8 cellular contexts compared by ENCODE assay signal in the genomic region with DNA sequence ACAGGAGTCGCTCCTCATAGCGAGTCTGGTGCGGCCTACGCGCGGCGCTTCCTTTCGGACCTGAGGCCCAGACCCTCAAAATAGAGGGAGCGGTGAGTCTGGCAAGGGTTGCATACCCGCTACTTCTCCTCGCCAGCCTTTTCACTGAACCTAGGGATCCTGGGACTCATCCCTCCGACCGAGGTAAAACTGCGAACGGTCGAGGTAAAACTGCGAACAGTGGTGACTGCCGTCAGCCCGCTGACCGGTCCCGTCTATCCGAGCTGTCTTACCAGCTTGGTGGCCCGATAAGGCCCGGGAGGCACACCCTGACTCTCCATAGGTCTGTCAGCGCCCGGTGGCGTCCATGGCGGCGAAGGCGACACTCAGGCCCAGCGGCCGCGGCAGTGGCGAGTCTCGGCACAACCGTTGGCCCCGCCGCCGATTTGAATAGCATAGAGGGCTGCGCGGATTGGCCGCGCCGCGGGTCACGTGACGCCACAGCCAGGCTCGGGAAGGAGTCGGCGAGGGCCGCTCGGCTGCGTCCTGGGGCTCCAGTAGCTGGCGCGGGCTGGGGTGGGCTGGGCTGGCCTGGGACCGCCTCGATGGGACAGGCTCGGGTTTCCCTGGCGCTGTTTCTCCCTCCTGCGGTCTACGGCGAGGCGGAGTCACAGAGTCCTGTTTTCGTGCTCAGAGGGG. TPM values are rescaled to one million over a fixed set of nuclear protein-coding genes. Genes with fewer than 3 reads are reported as not detected.
DNase-seq lines count a peak whose midpoint lies in the region; ATAC-seq and TF ChIP-seq lines count a peak whose summit lies in the region.

A gene with protein sequence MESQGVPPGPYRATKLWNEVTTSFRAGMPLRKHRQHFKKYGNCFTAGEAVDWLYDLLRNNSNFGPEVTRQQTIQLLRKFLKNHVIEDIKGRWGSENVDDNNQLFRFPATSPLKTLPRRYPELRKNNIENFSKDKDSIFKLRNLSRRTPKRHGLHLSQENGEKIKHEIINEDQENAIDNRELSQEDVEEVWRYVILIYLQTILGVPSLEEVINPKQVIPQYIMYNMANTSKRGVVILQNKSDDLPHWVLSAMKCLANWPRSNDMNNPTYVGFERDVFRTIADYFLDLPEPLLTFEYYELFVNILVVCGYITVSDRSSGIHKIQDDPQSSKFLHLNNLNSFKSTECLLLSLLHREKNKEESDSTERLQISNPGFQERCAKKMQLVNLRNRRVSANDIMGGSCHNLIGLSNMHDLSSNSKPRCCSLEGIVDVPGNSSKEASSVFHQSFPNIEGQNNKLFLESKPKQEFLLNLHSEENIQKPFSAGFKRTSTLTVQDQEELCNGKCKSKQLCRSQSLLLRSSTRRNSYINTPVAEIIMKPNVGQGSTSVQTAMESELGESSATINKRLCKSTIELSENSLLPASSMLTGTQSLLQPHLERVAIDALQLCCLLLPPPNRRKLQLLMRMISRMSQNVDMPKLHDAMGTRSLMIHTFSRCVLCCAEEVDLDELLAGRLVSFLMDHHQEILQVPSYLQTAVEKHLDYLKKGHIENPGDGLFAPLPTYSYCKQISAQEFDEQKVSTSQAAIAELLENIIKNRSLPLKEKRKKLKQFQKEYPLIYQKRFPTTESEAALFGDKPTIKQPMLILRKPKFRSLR (minus strand): TSS at position 403 of the 678 bp plus-strand sequence. CDS start 83 bp downstream, at position 320.

- no peaks in the 10 kb centered on the region for H3K27me3 ChIP-seq in SU-DHL-6 (ENCODE audit: low read length)
- no peaks in the 10 kb centered on the region for H3K27me3 ChIP-seq in heart left ventricle
- H3K27me3 ChIP-seq in upper lobe of right lung, result no peaks in the 10 kb centered on the region

- no peaks in the 10 kb centered on the region for H3K9me2 ChIP-seq in SU-DHL-6 (replicated peaks; ENCODE audit: insufficient read depth, low read length)

- H3K36me3 ChIP-seq in SU-DHL-6 (ENCODE audit: low read length), result peaks cover 13% of the 10 kb centered on the region; the same call in 1 of the 2 replicates
- no peaks in the 10 kb centered on the region for H3K36me3 ChIP-seq in heart left ventricle
- no peaks in the 10 kb centered on the region for H3K36me3 ChIP-seq in upper lobe of right lung

- H3K4me1 ChIP-seq in heart left ventricle (peaks cover 4 to 17% (median 11%) of the 10 kb centered on the region in 12 donors), upper lobe of right lung (peaks cover 13% of the 10 kb centered on the region)

- peaks cover 48% of the 10 kb centered on the region for H3K79me2 ChIP-seq in SU-DHL-6 (ENCODE audit: insufficient read depth, low read length)

- 0 to 2% (median 1%) methylated on average over 35 to 64 of the region's 64 CpGs for WGBS in heart left ventricle, 4 donors

- ATAC-seq in HG02610 (IDR thresholded peaks at IDR 0.05; ENCODE audit: unreplicated experiment), result peak; percentile 98
- peak; percentile 100 for ATAC-seq in heart left ventricle
- peak; percentile 100 for ATAC-seq in upper lobe of right lung

- peak within 1 kb of the TSS; percentile 84 for H3K9ac ChIP-seq in SU-DHL-6 (ENCODE audit: low read length)

- no peak for TF ChIP-seq POLR2A in heart left ventricle (IDR thresholded peaks at IDR 0.05)

- no peaks in the 10 kb centered on the region for H4K20me1 ChIP-seq in SU-DHL-6 (ENCODE audit: low read depth, low read length)

- H3K27ac ChIP-seq in SU-DHL-6 (ENCODE audit: low read depth, low read length) (peak within 1 kb of the TSS; percentile 65), heart left ventricle (peak within 1 kb of the TSS in 1 of 12 donors; percentile 19), upper lobe of right lung (no peak within 1 kb of the TSS)

- DNase-seq in GM10266 (ENCODE audit: extremely low spot score) (peak; percentile 89), NCI-H1092 treated with DMSO at 0.1 percent for 48 hours (lab: John Stamatoyannopoulos, UW) (peak; percentile 80), heart left ventricle (peak; percentile 93 to 97 (median 95)), posterior cingulate gyrus (peak; percentile 86 to 98 (median 92)), upper lobe of right lung (peak; percentile 96)
- DNase-seq in activated naive CD8-positive, alpha-beta T cell treated with anti-CD3 and anti-CD28 coated beads, Interleukin-2, amount 50 U/mL, for 16 hours (ENCODE audit: low read depth, low spot score), result peak; percentile 24

- TF ChIP-seq CTCF in GM10266 (IDR thresholded peaks at IDR 0.05; ENCODE audit: control insufficient read depth, insufficient read depth, low read depth, missing control alignments) (no peak), SU-DHL-6 (IDR thresholded peaks at IDR 0.05; ENCODE audit: insufficient read depth, low read length, poor library complexity, severe bottlenecking) (no peak), heart left ventricle (IDR thresholded peaks at IDR 0.05) (no peak), upper lobe of right lung (IDR thresholded peaks at IDR 0.05) (no peak)

- H3K9me3 ChIP-seq in SU-DHL-6 (ENCODE audit: insufficient read depth, low read length) (no peaks in the 10 kb centered on the region), heart left ventricle (no peaks in the 10 kb centered on the region), upper lobe of right lung (no peaks in the 10 kb centered on the region)

- peak within 1 kb of the TSS; percentile 93 for H2AFZ ChIP-seq in SU-DHL-6 (ENCODE audit: low read depth, low read length, severe bottlenecking)

- H3K4me3 ChIP-seq in SU-DHL-6 (ENCODE audit: insufficient read depth, low read length, poor library complexity, severe bottlenecking) (peak within 1 kb of the TSS; percentile 80), heart left ventricle (peak within 1 kb of the TSS; percentile 45 to 77 (median 64)), upper lobe of right lung (peak within 1 kb of the TSS; percentile 74)

- no peaks in the 10 kb centered on the region for H3F3A ChIP-seq in SU-DHL-6 (ENCODE audit: insufficient read depth)

- peak within 1 kb of the TSS; percentile 76 for H3K4me2 ChIP-seq in SU-DHL-6 (ENCODE audit: low read depth, low read length, poor library complexity, severe bottlenecking)

- intact Hi-C loops in heart left ventricle (cut with DNase I), result no loop called here
- intact Hi-C loops in posterior cingulate gyrus (cut with DNase I), result no loop called here
- intact Hi-C loops in upper lobe of right lung (cut with DNase I), result no loop called here

RNA-seq across cellular contexts. Expression of the gene that starts here (rescaled TPM):
- total RNA-seq in heart left ventricle, result 1 to 10 TPM in 2 of 9 donors, under 1 TPM in 6, not detected in 1; 0.09 to 4.2 (median 0.52) TPM
- polyA plus RNA-seq in heart left ventricle, result under 1 TPM; 0.04 to 0.07 TPM
- total RNA-seq in upper lobe of right lung, result 0.17 TPM

Comparison
In these comparisons a context has a peak if more than half of its experiments do, and no peak if none do; other contexts are left out.
1. Peak in DNase-seq, ATAC-seq and H3K4me3 ChIP-seq in upper lobe of right lung; RNA of the gene not detected or under 1 TPM.
2. DNase-seq: peak in every context shown above with its lines; median percentile 96 in upper lobe of right lung; 95 in heart left ventricle; 92 in posterior cingulate gyrus; 89 in GM10266; 80 in NCI-H1092 treated with DMSO at 0.1 percent for 48 hours; 24 in activated naive CD8-positive, alpha-beta T cell treated with anti-CD3 and anti-CD28 coated beads, Interleukin-2, amount 50 U/mL, for 16 hours.